Comparison of ENCODE assay signal across 12 cellular contexts in genomic region chr2:119253114-119253702, GRCh38. TPM values are rescaled to one million over a fixed set of nuclear protein-coding genes. Genes with fewer than 3 reads are reported as not detected.
DNase-seq lines count a peak whose midpoint lies in the region; ATAC-seq and TF ChIP-seq lines count a peak whose summit lies in the region.
"Had no signal": no experiment of that assay in that cellular context is flagged by ENCODE, and none has a peak within 500 bp of the region (broad histone marks: within the 10 kb centered on the region; RNA-seq: fewer than 3 reads in every experiment).

No MANE protein-coding gene starts in this region.

- DNase-seq in AG10803 (ENCODE audit: low read depth) (peak; percentile 67), RWPE1 (ENCODE audit: low spot score) (peak; percentile 26), epithelial cell of esophagus (ENCODE audit: low read depth) (peak; percentile 67), myocyte (ENCODE audit: low read depth) (peak; percentile 37), amygdala (lab: John Stamatoyannopoulos, UW) (no peak), substantia nigra (lab: John Stamatoyannopoulos, UW) (no peak)
- DNase-seq in activated CD4-positive, alpha-beta T cell treated with anti-CD3 and anti-CD28 coated beads for 4 hours: no peak
- DNase-seq: activated naive CD4-positive, alpha-beta T cell treated with anti-CD3 and anti-CD28 coated beads for 36 hours; GDM1; NCI-H1105; occipital lobe had no signal

- CTCF ChIA-PET in RWPE1 (lab: Yijun Ruan, JAX): interaction anchor here (0.7 kb wide), 1 partner anchor 371 kb away, joined by 3 read pairs; no protein-coding TSS in a partner anchor

- POLR2A ChIA-PET in RWPE1 (lab: Yijun Ruan, JAX; ENCODE audit: low non-redundant PET): interaction anchor here (0.5 kb wide), 1 partner anchor 49 kb away, joined by 4 read pairs; no protein-coding TSS in a partner anchor

- ATAC-seq in GM21825 (IDR thresholded peaks at IDR 0.05; ENCODE audit: unreplicated experiment): no peak

- H3K4me3 ChIP-seq in AG10803 (ENCODE audit: low read length) (no peak overlapping the region), epithelial cell of esophagus (ENCODE audit: low read length) (no peak overlapping the region)

- peak overlapping the region; percentile 84 for H3K27ac ChIP-seq in RWPE1
- no peak overlapping the region for H3K27ac ChIP-seq in substantia nigra (ENCODE audit: low read depth, low read length, poor library complexity, severe bottlenecking)

- TF ChIP-seq CTCF in AG10803 (conservative IDR thresholded peaks at IDR 0.05; ENCODE audit: low read length) (no peak), RWPE1 (conservative IDR thresholded peaks at IDR 0.05; ENCODE audit: low read depth) (no peak), epithelial cell of esophagus (IDR thresholded peaks at IDR 0.05; ENCODE audit: insufficient read depth, low read depth, low read length, missing control alignments) (no peak)

RNA-seq across cellular contexts. Expression of gene STEAP3, which starts 29.6 kb away (rescaled TPM):
- 60.7 and 75.7 TPM in 2 replicates for total RNA-seq in myocyte
- 81.7 TPM for polyA plus RNA-seq in myocyte (2012)
- total RNA-seq: occipital lobe had no signal

Comparison
In these comparisons a context has a peak if more than half of its experiments do, and no peak if none do; other contexts are left out.
1. DNase-seq: peak in AG10803 (single experiment), RWPE1 (single experiment), epithelial cell of esophagus (single experiment) and myocyte (single experiment); none in amygdala (0 of 56), activated CD4-positive, alpha-beta T cell treated with anti-CD3 and anti-CD28 coated beads for 4 hours (0 of 2) and substantia nigra (0 of 49).